In the genomic region with DNA sequence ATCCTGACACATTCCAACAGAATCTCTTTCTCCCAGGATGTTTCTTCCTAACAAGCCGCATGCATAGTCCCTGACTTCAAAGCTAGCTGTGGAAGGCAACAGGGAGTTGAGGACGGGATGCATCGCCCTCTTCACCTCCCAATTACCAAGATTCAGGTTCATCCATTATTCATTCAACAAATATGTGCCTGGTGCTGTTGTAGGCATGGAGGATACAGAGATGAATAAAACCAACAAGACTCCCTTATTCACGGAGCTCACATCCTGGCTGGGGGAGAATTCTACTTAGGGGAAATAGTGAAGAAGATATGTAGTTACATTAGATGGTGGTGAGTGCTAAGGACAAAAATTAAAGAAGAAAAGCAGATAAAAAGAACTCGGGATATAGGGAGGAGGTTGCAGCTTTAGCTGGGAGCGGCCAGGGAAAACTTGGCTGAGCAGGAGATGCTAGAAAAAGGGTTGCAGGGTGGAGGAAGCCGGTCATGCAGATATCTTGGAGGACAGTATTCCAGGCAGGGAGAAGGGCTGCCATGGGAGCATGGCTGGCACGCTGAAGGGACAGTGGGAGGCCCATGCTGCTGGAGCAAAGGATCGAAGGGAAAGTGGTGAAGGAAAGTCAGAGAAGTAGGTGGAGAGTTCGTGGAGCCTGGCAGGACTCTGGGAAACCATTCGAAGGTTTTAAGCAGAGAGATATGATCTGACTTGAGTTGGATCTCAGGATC, we compare ENCODE assay signal across 18 cellular contexts. TPM values are rescaled to one million over a fixed set of nuclear protein-coding genes. Genes with fewer than 3 reads are reported as not detected.
A peak's percentile ranks its signal among the peaks of the same experiment; 100 is the strongest.
DNase-seq lines count a peak whose midpoint lies in the region; ATAC-seq and TF ChIP-seq lines count a peak whose summit lies in the region.
"Had no signal": no experiment of that assay in that cellular context is flagged by ENCODE, and none has a peak within 500 bp of the region (broad histone marks: within the 10 kb centered on the region; RNA-seq: fewer than 3 reads in every experiment).

No MANE protein-coding gene starts in this region.

- peaks cover 58% of the 10 kb centered on the region for H3K4me1 Mint-ChIP-seq in GM23338

- H3F3A ChIP-seq in GM23338 (replicated peaks; ENCODE audit: low read depth), result peaks cover 6% of the 10 kb centered on the region

- peak overlapping the region; percentile 90 for H3K4ac ChIP-seq in trophoblast cell (ENCODE audit: low read depth, low read length)

- H2AFZ ChIP-seq in GM23338 (no peak overlapping the region), trophoblast cell (ENCODE audit: insufficient read depth, low read length, poor library complexity) (no peak overlapping the region)

- H3K27ac Mint-ChIP-seq in GM23338, result peak overlapping the region; percentile 10
- H3K27ac Mint-ChIP-seq: activated CD8-positive, alpha-beta T cell treated with anti-CD3 and anti-CD28 coated beads, Interleukin-2, amount 10 ng/mL, durations not matched to agents 7 days and 5 days; activated naive CD8-positive, alpha-beta T cell treated with anti-CD3 and anti-CD28 coated beads, Interleukin-2, amount 50 U/mL, for 24 hours had no signal

- no peaks in the 10 kb centered on the region for H3K9me2 ChIP-seq in GM23338 (ENCODE audit: insufficient read depth)

- peak overlapping the region; percentile 95 for H3K27ac ChIP-seq in GM23338 (ENCODE audit: low read depth)
- H3K27ac ChIP-seq in SK-N-MC, result peak overlapping the region; percentile 90; the same call in 1 of the 2 replicates
- H3K27ac ChIP-seq in trophoblast cell (ENCODE audit: low read depth, low read length), result peak overlapping the region; percentile 9
- H3K27ac ChIP-seq in WERI-Rb-1, result no peak overlapping the region
- H3K27ac ChIP-seq: BLaER1, psoas muscle had no signal

- no peak for ATAC-seq in GM23338
- ATAC-seq: activated CD8-positive, alpha-beta T cell treated with anti-CD3 and anti-CD28 coated beads, Interleukin-2, amount 10 ng/mL, durations not matched to agents 7 days and 5 days; activated naive CD8-positive, alpha-beta T cell treated with anti-CD3 and anti-CD28 coated beads, Interleukin-2, amount 50 U/mL, for 24 hours; psoas muscle had no signal

- H3K27me3 ChIP-seq in GM23338 (ENCODE audit: insufficient read depth), result no peaks in the 10 kb centered on the region
- H3K27me3 ChIP-seq in trophoblast cell (ENCODE audit: insufficient read depth, low read length), result no peaks in the 10 kb centered on the region
- no peaks in the 10 kb centered on the region for H3K27me3 ChIP-seq in WERI-Rb-1 (ENCODE audit: insufficient read depth, low read depth, severe bottlenecking)

- no CpG with 5 or more reads among the region's 11 CpGs for WGBS in trophoblast cell (ENCODE audit: extremely low coverage, insufficient coverage, insufficient read length)
- WGBS in lower leg skin, 2 donors, result 69 to 70% methylated on average over 11 of the region's 11 CpGs

- H2AK5ac ChIP-seq in trophoblast cell (ENCODE audit: low read length), result no peak overlapping the region

- no peak overlapping the region for H2BK12ac ChIP-seq in trophoblast cell (ENCODE audit: low read length)

- no peak overlapping the region for H3K18ac ChIP-seq in trophoblast cell (ENCODE audit: low read length)

- H3K4me2 ChIP-seq in GM23338 (peak overlapping the region; percentile 88), trophoblast cell (ENCODE audit: low read length) (no peak overlapping the region)
- H3K4me2 ChIP-seq: BLaER1 had no signal

- peaks cover 28% of the 10 kb centered on the region for H4K20me1 ChIP-seq in GM23338 (replicated peaks; ENCODE audit: insufficient read depth)

- TF ChIP-seq POLR2A in lower leg skin (IDR thresholded peaks at IDR 0.05), result no peak

- H2BK120ac ChIP-seq in trophoblast cell (ENCODE audit: insufficient read depth, low read length, poor library complexity), result no peak overlapping the region

- TF ChIP-seq CTCF in GM23338 (conservative IDR thresholded peaks at IDR 0.05; ENCODE audit: low read depth in 2 of 2), result no peak
- TF ChIP-seq CTCF in epithelial cell of esophagus (IDR thresholded peaks at IDR 0.05; ENCODE audit: insufficient read depth, low read depth, low read length, missing control alignments), result no peak
- TF ChIP-seq CTCF in lower leg skin (IDR thresholded peaks at IDR 0.05), result no peak
- TF ChIP-seq CTCF in WERI-Rb-1 (IDR thresholded peaks at IDR 0.05; ENCODE audit: low read depth, low read length), result no peak

- H4K91ac ChIP-seq in trophoblast cell (ENCODE audit: low read depth, low read length), result no peak overlapping the region

- peaks cover 63% of the 10 kb centered on the region for H3K4me1 ChIP-seq in GM23338 (ENCODE audit: insufficient read depth)
- peaks cover 31 to 43% of the 10 kb centered on the region in 2 experiments for H3K4me1 ChIP-seq in trophoblast cell (ENCODE audit: control insufficient read depth in 1 of 2, insufficient read depth in 2 of 2, low read length in 2 of 2)

- no peak overlapping the region for H2BK5ac ChIP-seq in trophoblast cell (ENCODE audit: low read depth, low read length, poor library complexity)

- H4K12ac ChIP-seq in trophoblast cell (ENCODE audit: low read depth, low read length), result no peak overlapping the region

- no peak overlapping the region for H3K14ac ChIP-seq in trophoblast cell (ENCODE audit: low read length)

- H3K9me3 ChIP-seq in SK-N-MC (ENCODE audit: low read depth, low read length) (no peaks in the 10 kb centered on the region), trophoblast cell (ENCODE audit: insufficient read depth, low read depth, low read length) (no peaks in the 10 kb centered on the region), WERI-Rb-1 (ENCODE audit: severe bottlenecking) (no peaks in the 10 kb centered on the region)
- H3K9me3 ChIP-seq: BLaER1, psoas muscle had no signal

- DNase-seq in GM23338 (ENCODE audit: low spot score), result no peak
- no peak for DNase-seq in SK-N-MC (ENCODE audit: low read depth, low spot score)
- peak; percentile 15 for DNase-seq in epithelial cell of esophagus (ENCODE audit: low read depth)
- no peak for DNase-seq in trophoblast cell
- no peak for DNase-seq in lower leg skin (ENCODE audit: low spot score in 2 of 2)
- no peak for DNase-seq in WERI-Rb-1
- DNase-seq in globus pallidus (ENCODE audit: low spot score), result no peak
- no peak for DNase-seq in mucosa of gallbladder (ENCODE audit: low spot score)
- DNase-seq: activated CD8-positive, alpha-beta T cell treated with anti-CD3 and anti-CD28 coated beads, Interleukin-2, amount 10 ng/mL, durations not matched to agents 7 days and 5 days; activated naive CD8-positive, alpha-beta T cell treated with anti-CD3 and anti-CD28 coated beads, Interleukin-2, amount 50 U/mL, for 24 hours; kidney; MM.1S; NCI-H2029 treated with DMSO at 0.1 percent for 48 hours; NCI-H69; psoas muscle had no signal

- H4K8ac ChIP-seq in trophoblast cell (ENCODE audit: low read depth, low read length), result no peak overlapping the region

- H3K4me3 Mint-ChIP-seq in GM23338, result peak overlapping the region; percentile 14; the same call in 1 of the 3 replicates
- H3K4me3 Mint-ChIP-seq: activated CD8-positive, alpha-beta T cell treated with anti-CD3 and anti-CD28 coated beads, Interleukin-2, amount 10 ng/mL, durations not matched to agents 7 days and 5 days; activated naive CD8-positive, alpha-beta T cell treated with anti-CD3 and anti-CD28 coated beads, Interleukin-2, amount 50 U/mL, for 24 hours had no signal

- H3K9me3 Mint-ChIP-seq in GM23338, result no peaks in the 10 kb centered on the region; the same call in 2 of the 3 replicates
- H3K9me3 Mint-ChIP-seq: activated naive CD8-positive, alpha-beta T cell treated with anti-CD3 and anti-CD28 coated beads, Interleukin-2, amount 50 U/mL, for 24 hours had no signal

- H3K79me1 ChIP-seq in trophoblast cell (ENCODE audit: low read length), result peaks cover 14% of the 10 kb centered on the region

- H3K4me3 ChIP-seq in GM23338 (peak overlapping the region; percentile 71; the same call in 1 of the 2 replicates), SK-N-MC (peak overlapping the region; percentile 70), epithelial cell of esophagus (ENCODE audit: low read length) (no peak overlapping the region), trophoblast cell (ENCODE audit: low read depth, low read length) (no peak overlapping the region), lower leg skin (ENCODE audit: low read depth, poor library complexity, severe bottlenecking) (no peak overlapping the region), WERI-Rb-1 (ENCODE audit: low read depth, low read length) (no peak overlapping the region)
- H3K4me3 ChIP-seq: BLaER1, psoas muscle had no signal

- peaks cover 19% of the 10 kb centered on the region for H3K27me3 Mint-ChIP-seq in GM23338 (ENCODE audit: insufficient read depth, low read depth, poor library complexity)

- H3K36me3 Mint-ChIP-seq in GM23338 (ENCODE audit: low read depth), result peaks cover 10% of the 10 kb centered on the region

- H3K9ac ChIP-seq in SK-N-MC (ENCODE audit: insufficient read length) (no peak overlapping the region), trophoblast cell (ENCODE audit: low read length) (no peak overlapping the region)
- H3K9ac ChIP-seq: BLaER1 had no signal

- no peaks in the 10 kb centered on the region for H3K36me3 ChIP-seq in GM23338 (ENCODE audit: insufficient read depth)
- H3K36me3 ChIP-seq in SK-N-MC (ENCODE audit: insufficient read depth, low read length), result no peaks in the 10 kb centered on the region
- H3K36me3 ChIP-seq in trophoblast cell (ENCODE audit: control insufficient read depth in 1 of 2, insufficient read depth in 2 of 2, low read length in 2 of 2), result peaks cover 2 to 5% of the 10 kb centered on the region in 2 experiments
- H3K36me3 ChIP-seq in WERI-Rb-1, result no peaks in the 10 kb centered on the region
- H3K36me3 ChIP-seq: BLaER1 had no signal

- H3K23ac ChIP-seq in trophoblast cell (ENCODE audit: low read length), result no peak overlapping the region

- intact Hi-C loops in lower leg skin (cut with DNase I; ENCODE audit: low total_unique reads), result no loop called here

- H3K79me2 ChIP-seq in GM23338 (replicated peaks; ENCODE audit: insufficient read depth) (peaks cover 89% of the 10 kb centered on the region), trophoblast cell (ENCODE audit: control insufficient read depth, insufficient read depth, low read length, poor library complexity) (peaks cover 36% of the 10 kb centered on the region)

TF ChIP-seq in GM23338, 12 proteins besides CTCF, POLR2A, EP300 and RAD21:
- TF ChIP-seq JUNB (IDR thresholded peaks at IDR 0.05; ENCODE audit: unreplicated experiment), result no peak

RNA-seq across cellular contexts. Expression of gene ITGB5, which starts 5.0 kb away (rescaled TPM):
- total RNA-seq in GM23338 (2014; rRNA removed; shearing (Covaris generic)), result 242 and 269 TPM in 2 replicates
- 63.6 and 68.2 TPM in 2 replicates for polyA plus RNA-seq in GM23338 (2016; fragmentation: Nextera tagmentation; extraction: Ambion mirVana)
- 121 and 127 TPM in 2 replicates for polyA plus RNA-seq in trophoblast cell (2013)
- total RNA-seq in lower leg skin (100 to 1,000 TPM; 210 to 414 (median 286) TPM), mucosa of gallbladder (257 TPM)
- total RNA-seq: activated CD8-positive, alpha-beta T cell treated with anti-CD3 and anti-CD28 coated beads, Interleukin-2, amount 10 ng/mL, durations not matched to agents 7 days and 5 days had no signal

RNA-seq across cellular contexts. Expression of gene MUC13, which starts 52.4 kb away (rescaled TPM):
- total RNA-seq in GM23338 (2014; rRNA removed; shearing (Covaris generic)), result not detected in 2 replicates
- polyA plus RNA-seq in GM23338 (2016; fragmentation: Nextera tagmentation; extraction: Ambion mirVana), result not detected in 2 replicates
- polyA plus RNA-seq in trophoblast cell (2013), result 0.07 and 0.11 TPM in 2 replicates
- not detected for total RNA-seq in lower leg skin
- total RNA-seq in mucosa of gallbladder, result 248 TPM
- total RNA-seq: activated CD8-positive, alpha-beta T cell treated with anti-CD3 and anti-CD28 coated beads, Interleukin-2, amount 10 ng/mL, durations not matched to agents 7 days and 5 days; esophagus mucosa; myocyte had no signal

Comparison
In these comparisons a context has a peak if more than half of its experiments do, and no peak if none do; other contexts are left out.
1. H3K4me3 ChIP-seq: peak in GM23338 (single experiment) and SK-N-MC (single experiment); none in epithelial cell of esophagus (single experiment), trophoblast cell (single experiment), lower leg skin (single experiment) and WERI-Rb-1 (single experiment).
2. RNA of gene MUC13, which starts 52.4 kb away (total RNA-seq): 248 TPM in mucosa of gallbladder (single experiment); not detected in GM23338 and not detected in lower leg skin; every median in the first group is over 100 times any median in the second.